In genomic region chr2:85253890-85254289, GRCh38 we compare ENCODE assay signal across 16 cellular contexts.
DNase-seq lines count a peak whose midpoint lies in the region; ATAC-seq and TF ChIP-seq lines count a peak whose summit lies in the region.
"Had no signal": no experiment of that assay in that cellular context is flagged by ENCODE, and none has a peak within 500 bp of the region (broad histone marks: within the 10 kb centered on the region; RNA-seq: fewer than 3 reads in every experiment).

No MANE protein-coding gene starts in this region.

- no peaks in the 10 kb centered on the region for H3K9me3 Mint-ChIP-seq in nephron
- no peaks in the 10 kb centered on the region for H3K9me3 Mint-ChIP-seq in T-helper 2 cell treated with Interferon-gamma antibody and Interleukin-4, amounts not matched to agents 5 μg/mL and 100 μg/mL, for 36 hours
- H3K9me3 Mint-ChIP-seq: CD4-positive, alpha-beta memory T cell had no signal

- H3K36me3 Mint-ChIP-seq in nephron (ENCODE audit: low read depth) = no peaks in the 10 kb centered on the region
- H3K36me3 Mint-ChIP-seq in T-helper 2 cell treated with Interferon-gamma antibody and Interleukin-4, amounts not matched to agents 5 μg/mL and 100 μg/mL, for 36 hours (ENCODE audit: low read depth) = no peaks in the 10 kb centered on the region
- H3K36me3 Mint-ChIP-seq: CD4-positive, alpha-beta memory T cell had no signal

- H3K36me3 ChIP-seq in prostate gland = no peaks in the 10 kb centered on the region

- peaks cover 90% of the 10 kb centered on the region for H3K4me1 Mint-ChIP-seq in nephron
- H3K4me1 Mint-ChIP-seq in T-helper 2 cell treated with Interferon-gamma antibody and Interleukin-4, amounts not matched to agents 5 μg/mL and 100 μg/mL, for 36 hours (ENCODE audit: low read depth) = no peaks in the 10 kb centered on the region
- H3K4me1 Mint-ChIP-seq: B cell; CD4-positive, alpha-beta memory T cell had no signal

- DNase-seq in D341Med (ENCODE audit: low spot score) (peak; percentile 55), NCI-H82 (lab: John Stamatoyannopoulos, UW) (peak; percentile 97), ecto neural progenitor cell (ENCODE audit: low spot score) (peak; percentile 41), prostate gland (ENCODE audit: low spot score) (no peak), DMS153 (lab: John Stamatoyannopoulos, UW) (no peak)
- no peak for DNase-seq in T-helper 2 cell treated with Interferon-gamma antibody and Interleukin-4, amounts not matched to agents 5 μg/mL and 100 μg/mL, for 36 hours (ENCODE audit: low spot score)
- DNase-seq: CD4-positive, alpha-beta memory T cell; GM23248; Kasumi-1; NCI-H1417 treated with DMSO at 0.1 percent for 48 hours; NCI-H2029; NCI-H510A; SIG-M5 had no signal

- no peak overlapping the region for H3K27ac ChIP-seq in prostate gland
- H3K27ac ChIP-seq: GM23248 had no signal

- no peak overlapping the region for H3K4me3 ChIP-seq in prostate gland
- H3K4me3 ChIP-seq: GM23248 had no signal

- TF ChIP-seq POLR2A in prostate gland (IDR thresholded peaks at IDR 0.05) = no peak

- H3K9me3 ChIP-seq in prostate gland = no peaks in the 10 kb centered on the region

- peaks cover 15% of the 10 kb centered on the region for H3K4me1 ChIP-seq in prostate gland (replicated peaks)

- 64% methylated on average over 5 of the region's 5 CpGs for WGBS in prostate gland

- no peaks in the 10 kb centered on the region for H3K27me3 Mint-ChIP-seq in nephron (ENCODE audit: low read depth)
- no peaks in the 10 kb centered on the region for H3K27me3 Mint-ChIP-seq in T-helper 2 cell treated with Interferon-gamma antibody and Interleukin-4, amounts not matched to agents 5 μg/mL and 100 μg/mL, for 36 hours (ENCODE audit: low read depth)

- H3K27me3 ChIP-seq in prostate gland (replicated peaks; ENCODE audit: insufficient read depth) = no peaks in the 10 kb centered on the region

- TF ChIP-seq CTCF in nephron (IDR thresholded peaks at IDR 0.05; ENCODE audit: unreplicated experiment in 3 of 3) = no peak
- TF ChIP-seq CTCF in prostate gland (IDR thresholded peaks at IDR 0.05) = no peak

- no peak for ATAC-seq in HG03439 (IDR thresholded peaks at IDR 0.05; ENCODE audit: unreplicated experiment)

- intact Hi-C loops in prostate gland (cut with DNase I) = no loop called here

- H3K4me3 Mint-ChIP-seq in nephron = peak overlapping the region in 1 of 3 experiments; percentile 8
- H3K4me3 Mint-ChIP-seq in T-helper 2 cell treated with Interferon-gamma antibody and Interleukin-4, amounts not matched to agents 5 μg/mL and 100 μg/mL, for 36 hours = no peak overlapping the region
- H3K4me3 Mint-ChIP-seq: B cell; CD4-positive, alpha-beta memory T cell had no signal

- peak overlapping the region; percentile 98 to 99 (median 99) for H3K27ac Mint-ChIP-seq in nephron
- no peak overlapping the region for H3K27ac Mint-ChIP-seq in T-helper 2 cell treated with Interferon-gamma antibody and Interleukin-4, amounts not matched to agents 5 μg/mL and 100 μg/mL, for 36 hours
- H3K27ac Mint-ChIP-seq: B cell; CD4-positive, alpha-beta memory T cell had no signal

Comparison
In these comparisons a context has a peak if more than half of its experiments do, and no peak if none do; other contexts are left out.
1. DNase-seq: peak in D341Med (single experiment), NCI-H82 (single experiment) and ecto neural progenitor cell (single experiment); none in prostate gland (single experiment), T-helper 2 cell treated with Interferon-gamma antibody and Interleukin-4, amounts not matched to agents 5 μg/mL and 100 μg/mL, for 36 hours (single experiment) and DMS153 (single experiment).